Comparison of ENCODE assay signal across 16 cellular contexts in genomic region chr11:127966821-127967220, GRCh38.
A peak's percentile ranks its signal among the peaks of the same experiment; 100 is the strongest.
DNase-seq lines count a peak whose midpoint lies in the region; ATAC-seq and TF ChIP-seq lines count a peak whose summit lies in the region.
"Had no signal": no experiment of that assay in that cellular context is flagged by ENCODE, and none has a peak within 500 bp of the region (broad histone marks: within the 10 kb centered on the region; RNA-seq: fewer than 3 reads in every experiment).

No MANE protein-coding gene starts in this region.

- no peak overlapping the region for H2BK120ac ChIP-seq in neuronal stem cell (ENCODE audit: low read depth, low read length)

- H3K9me3 ChIP-seq in neuronal stem cell (replicated peaks in 1 of 2; ENCODE audit: control insufficient read depth in 2 of 2, insufficient read depth in 1 of 2, low read depth in 1 of 2, low read length in 2 of 2) (peaks cover 0 to 12% of the 10 kb centered on the region in 2 donors), suprapubic skin (peaks cover 3% of the 10 kb centered on the region), mucosa of descending colon (no peaks in the 10 kb centered on the region)
- H3K9me3 ChIP-seq: A549, BLaER1, HAP-1 had no signal

- intact Hi-C loops in mucosa of descending colon (cut with DNase I, micrococcal nuclease), result no loop called here

- no peak overlapping the region for H3K4me2 ChIP-seq in neuronal stem cell (ENCODE audit: insufficient read depth, low read length, poor library complexity, severe bottlenecking)
- H3K4me2 ChIP-seq: A549, BLaER1 had no signal

- H3K4me3 ChIP-seq in fibroblast of pulmonary artery (replicated peaks; ENCODE audit: low read depth, low read length) (no peak overlapping the region), neuronal stem cell (ENCODE audit: low read length in 2 of 2) (no peak overlapping the region), suprapubic skin (no peak overlapping the region), mucosa of descending colon (no peak overlapping the region)
- H3K4me3 ChIP-seq: A549, BLaER1, HAP-1 had no signal

- peaks cover 0 to 2% (median 0%) of the 10 kb centered on the region in 3 experiments for H3K27me3 ChIP-seq in neuronal stem cell (ENCODE audit: control insufficient read depth in 3 of 3, insufficient read depth in 3 of 3, low read depth in 1 of 3, low read length in 3 of 3)
- H3K27me3 ChIP-seq in suprapubic skin, result no peaks in the 10 kb centered on the region
- H3K27me3 ChIP-seq: BLaER1 had no signal

- peaks cover 0 to 2% of the 10 kb centered on the region in 2 donors for H3K4me1 ChIP-seq in neuronal stem cell (ENCODE audit: control insufficient read depth in 2 of 2, insufficient read depth in 1 of 2, low read depth in 1 of 2, low read length in 2 of 2)
- H3K4me1 ChIP-seq in suprapubic skin, result no peaks in the 10 kb centered on the region
- no peaks in the 10 kb centered on the region for H3K4me1 ChIP-seq in mucosa of descending colon (ENCODE audit: low read depth)
- H3K4me1 ChIP-seq: A549, BLaER1, HAP-1 had no signal

- WGBS in neuronal stem cell (ENCODE audit: extremely low coverage in 2 of 2, insufficient read length in 2 of 2, insufficient replicate concordance in 1 of 2), 2 donors, result no CpG with 5 or more reads among the region's 1 CpG
- 52% methylated on average over 1 of the region's 1 CpG for WGBS in suprapubic skin

- H3K79me1 ChIP-seq in neuronal stem cell (ENCODE audit: low read depth, low read length), result no peaks in the 10 kb centered on the region

- ATAC-seq in mucosa of descending colon, result no peak
- ATAC-seq: A549 had no signal

- H2AK5ac ChIP-seq in neuronal stem cell (ENCODE audit: low read depth, low read length), result no peak overlapping the region

- no peak overlapping the region for H2BK15ac ChIP-seq in neuronal stem cell (ENCODE audit: low read length)

- H3K9ac ChIP-seq in neuronal stem cell (ENCODE audit: low read depth, low read length, poor library complexity), result no peak overlapping the region
- H3K9ac ChIP-seq: BLaER1 had no signal

- H3K36me3 ChIP-seq in neuronal stem cell (replicated peaks in 1 of 2; ENCODE audit: control insufficient read depth in 2 of 2, insufficient read depth in 2 of 2, low read length in 2 of 2) (no peaks in the 10 kb centered on the region), suprapubic skin (no peaks in the 10 kb centered on the region), mucosa of descending colon (ENCODE audit: low read depth) (no peaks in the 10 kb centered on the region)
- H3K36me3 ChIP-seq: BLaER1, HAP-1 had no signal

- no peak for TF ChIP-seq EP300 in suprapubic skin (IDR thresholded peaks at IDR 0.05)

- DNase-seq in NCI-H748 (lab: John Stamatoyannopoulos, UW; ENCODE audit: unreplicated experiment) (peak; percentile 21), NCI-H748 treated with DMSO at 0.1 percent for 48 hours (lab: John Stamatoyannopoulos, UW) (no peak), fibroblast of pulmonary artery (ENCODE audit: low read depth) (peak; percentile 4), neuronal stem cell (ENCODE audit: low spot score) (no peak), suprapubic skin (ENCODE audit: low spot score in 2 of 2) (no peak), mucosa of descending colon (no peak)
- DNase-seq in stimulated activated naive CD4-positive, alpha-beta T cell treated with Interleukin-2 at 50 U/mL for 16 hours (lab: John Stamatoyannopoulos, UW), result no peak
- DNase-seq: Calu3; CD4-positive, alpha-beta memory T cell; DMS 273 treated with DMSO at 0.1 percent for 48 hours; GDM1; KG1 had no signal

- H2BK12ac ChIP-seq in neuronal stem cell (ENCODE audit: low read length), result no peak overlapping the region

- no peak overlapping the region for H4K91ac ChIP-seq in neuronal stem cell (ENCODE audit: low read depth, low read length, poor library complexity)

- no peak overlapping the region for H2BK5ac ChIP-seq in neuronal stem cell (ENCODE audit: low read length)

- peak overlapping the region; percentile 42 for H2AFZ ChIP-seq in neuronal stem cell (ENCODE audit: low read length)

- no peak for TF ChIP-seq CTCF in fibroblast of pulmonary artery (IDR thresholded peaks at IDR 0.05; ENCODE audit: low read length, missing control alignments)
- TF ChIP-seq CTCF in suprapubic skin (IDR thresholded peaks at IDR 0.05), result no peak
- no peak for TF ChIP-seq CTCF in mucosa of descending colon (IDR thresholded peaks at IDR 0.05)

- H4K8ac ChIP-seq in neuronal stem cell (ENCODE audit: low read depth, low read length), result no peak overlapping the region

- H3K23ac ChIP-seq in neuronal stem cell (ENCODE audit: low read depth, low read length, poor library complexity), result no peak overlapping the region

- H3K4ac ChIP-seq in neuronal stem cell (ENCODE audit: low read length), result no peak overlapping the region

- no peak overlapping the region for H3K18ac ChIP-seq in neuronal stem cell (ENCODE audit: low read length)

- H3K27ac ChIP-seq in neuronal stem cell (replicated peaks; ENCODE audit: low read length), result no peak overlapping the region
- H3K27ac ChIP-seq in suprapubic skin, result no peak overlapping the region
- H3K27ac ChIP-seq: 22Rv1, A549, BLaER1 had no signal

- no peak for TF ChIP-seq POLR2A in suprapubic skin (IDR thresholded peaks at IDR 0.05)

- H3K14ac ChIP-seq in neuronal stem cell (ENCODE audit: low read length), result no peak overlapping the region

Comparison
In these comparisons a context has a peak if more than half of its experiments do, and no peak if none do; other contexts are left out.
1. DNase-seq: peak in NCI-H748 (single experiment) and fibroblast of pulmonary artery (single experiment); none in NCI-H748 treated with DMSO at 0.1 percent for 48 hours (single experiment), neuronal stem cell (single experiment), suprapubic skin (0 of 2), mucosa of descending colon (0 of 3) and stimulated activated naive CD4-positive, alpha-beta T cell treated with Interleukin-2 at 50 U/mL for 16 hours (single experiment).